In the genomic region with DNA sequence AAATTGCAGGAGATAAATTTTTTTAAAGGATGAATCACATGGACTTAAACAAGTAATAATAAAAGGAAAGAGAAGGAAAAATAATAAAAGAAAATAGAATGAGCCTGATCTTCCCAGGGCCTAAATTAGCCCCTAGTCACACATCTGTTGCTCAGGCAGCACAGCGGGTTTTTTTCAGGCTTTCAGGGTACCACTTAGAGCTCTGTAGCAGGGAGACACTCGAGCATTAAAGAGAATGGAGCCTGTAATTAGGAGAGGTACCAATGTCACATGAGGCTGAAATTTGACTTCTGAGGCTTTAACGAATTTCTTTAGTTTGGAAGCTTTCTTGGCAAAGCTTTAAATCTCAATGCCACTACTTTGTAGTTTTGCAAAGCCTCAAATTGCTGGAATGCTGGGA, we compare ENCODE assay signal across 24 cellular contexts.
"Had no signal": no experiment of that assay in that cellular context is flagged by ENCODE, and none has a peak within 500 bp of the region (broad histone marks: within the 10 kb centered on the region; RNA-seq: fewer than 3 reads in every experiment).

No MANE protein-coding gene starts in this region.

- H3K27me3 Mint-ChIP-seq: activated naive CD8-positive, alpha-beta T cell treated with anti-CD3 and anti-CD28 coated beads for 36 hours; dendritic cell treated with granulocyte-macrophage colony-stimulating factor and Interleukin-4, amounts not matched to agents 40 ng/mL and 50 ng/mL, for 4 days had no signal

- H3K4me1 Mint-ChIP-seq: activated naive CD8-positive, alpha-beta T cell treated with anti-CD3 and anti-CD28 coated beads for 36 hours; immature natural killer cell; stimulated activated effector memory CD8-positive, alpha-beta T cell treated with anti-CD3 and anti-CD28 coated beads, Interleukin-12 subunit alpha, Interleukin-12 subunit beta, amount 100 ng/mL, for 72 hours had no signal

- H3K27ac ChIP-seq: hepatocyte, left ventricle myocardium inferior, right lobe of liver, thoracic aorta, upper lobe of left lung had no signal

- H3K4me3 Mint-ChIP-seq: activated naive CD8-positive, alpha-beta T cell treated with anti-CD3 and anti-CD28 coated beads for 36 hours; dendritic cell treated with granulocyte-macrophage colony-stimulating factor and Interleukin-4, amounts not matched to agents 40 ng/mL and 50 ng/mL, for 4 days; immature natural killer cell; natural killer cell treated with Interleukin-12 subunit alpha and Interleukin-12 subunit beta and Interleukin-15 and Interleukin-18, amount 100 ng/mL, for 72 hours; stimulated activated effector memory CD8-positive, alpha-beta T cell treated with anti-CD3 and anti-CD28 coated beads, Interleukin-12 subunit alpha, Interleukin-12 subunit beta, amount 100 ng/mL, for 72 hours; T-helper 1 cell treated with Interleukin-12 subunit alpha and Interleukin-12 subunit beta and Interleukin-4 antibody, amounts not matched to agents 30 μg/mL and 1 μg/mL, for 36 hours had no signal

- H3K4me3 ChIP-seq: hepatocyte, left ventricle myocardium inferior, right lobe of liver, thoracic aorta, upper lobe of left lung had no signal

- DNase-seq: activated CD4-positive, alpha-beta T cell treated with anti-CD3 and anti-CD28 coated beads for 4 hours; activated CD4-positive, alpha-beta T cell treated with anti-CD3 and anti-CD28 coated beads, Interleukin-2, amount 50 U/mL, for 48 hours; activated CD4-positive, CD25-positive, alpha-beta regulatory T cell; activated naive CD4-positive, alpha-beta T cell treated with Interleukin-2 at 50 U/mL for 16 hours; activated naive CD8-positive, alpha-beta T cell treated with anti-CD3 and anti-CD28 coated beads for 36 hours; activated T-cell treated with anti-CD3 and anti-CD28 coated beads, Interleukin-2, amount 50 U/mL, for 48 hours; cerebellar nuclear complex; effector CD8-positive, alpha-beta T cell; erythroblast; foreskin fibroblast; immature natural killer cell; left ventricle myocardium inferior; midbrain; nucleus accumbens; right lobe of liver; small intestine; stimulated activated CD4-positive, alpha-beta T cell treated with anti-CD3 and anti-CD28 coated beads, Interleukin-2, amount 100 ng/mL, for 24 hours; upper lobe of left lung had no signal

- H3K27ac Mint-ChIP-seq: activated naive CD8-positive, alpha-beta T cell treated with anti-CD3 and anti-CD28 coated beads for 36 hours; dendritic cell treated with granulocyte-macrophage colony-stimulating factor and Interleukin-4, amounts not matched to agents 40 ng/mL and 50 ng/mL, for 4 days; immature natural killer cell; natural killer cell treated with Interleukin-12 subunit alpha and Interleukin-12 subunit beta and Interleukin-15 and Interleukin-18, amount 100 ng/mL, for 72 hours; stimulated activated effector memory CD8-positive, alpha-beta T cell treated with anti-CD3 and anti-CD28 coated beads, Interleukin-12 subunit alpha, Interleukin-12 subunit beta, amount 100 ng/mL, for 72 hours; T-helper 1 cell treated with Interleukin-12 subunit alpha and Interleukin-12 subunit beta and Interleukin-4 antibody, amounts not matched to agents 30 μg/mL and 1 μg/mL, for 36 hours had no signal

- H3K9me3 Mint-ChIP-seq: activated naive CD8-positive, alpha-beta T cell treated with anti-CD3 and anti-CD28 coated beads for 36 hours; dendritic cell treated with granulocyte-macrophage colony-stimulating factor and Interleukin-4, amounts not matched to agents 40 ng/mL and 50 ng/mL, for 4 days; immature natural killer cell; natural killer cell treated with Interleukin-12 subunit alpha and Interleukin-12 subunit beta and Interleukin-15 and Interleukin-18, amount 100 ng/mL, for 72 hours; stimulated activated effector memory CD8-positive, alpha-beta T cell treated with anti-CD3 and anti-CD28 coated beads, Interleukin-12 subunit alpha, Interleukin-12 subunit beta, amount 100 ng/mL, for 72 hours; T-helper 1 cell treated with Interleukin-12 subunit alpha and Interleukin-12 subunit beta and Interleukin-4 antibody, amounts not matched to agents 30 μg/mL and 1 μg/mL, for 36 hours had no signal

- H3K36me3 Mint-ChIP-seq: natural killer cell treated with Interleukin-12 subunit alpha and Interleukin-12 subunit beta and Interleukin-15 and Interleukin-18, amount 100 ng/mL, for 72 hours; stimulated activated effector memory CD8-positive, alpha-beta T cell treated with anti-CD3 and anti-CD28 coated beads, Interleukin-12 subunit alpha, Interleukin-12 subunit beta, amount 100 ng/mL, for 72 hours had no signal
